1 cellular context compared by ENCODE assay signal in the genomic region with DNA sequence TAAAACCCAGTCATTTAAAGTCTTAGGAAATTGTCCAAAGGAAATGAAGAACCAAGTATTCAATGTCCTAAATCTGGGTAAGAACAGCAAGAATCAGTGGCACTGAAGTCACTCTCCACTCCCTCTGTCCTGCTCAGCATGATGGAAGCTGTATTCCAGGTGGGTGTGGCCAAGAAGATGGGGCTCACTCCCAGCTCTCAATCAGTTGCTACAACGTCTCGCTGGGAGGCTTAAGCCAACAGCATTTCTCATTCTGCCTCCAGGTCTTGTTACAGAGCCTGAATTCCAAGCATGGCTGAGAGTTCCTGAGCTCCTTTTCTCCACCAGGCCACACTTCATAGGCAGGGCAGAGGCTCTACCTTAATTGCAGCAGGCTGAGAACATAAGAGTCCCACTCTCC.
A peak's percentile ranks its signal among the peaks of the same experiment; 100 is the strongest.
TF ChIP-seq lines count a peak whose summit lies in the region.

No MANE protein-coding gene starts in this region.

TF ChIP-seq in H1, 55 proteins besides CTCF, POLR2A, EP300 and RAD21:
- peak; percentile 72 for TF ChIP-seq TEAD4 (IDR thresholded peaks at IDR 0.05; ENCODE audit: low read depth, low read length)
- TF ChIP-seq CEBPB (IDR thresholded peaks at IDR 0.05; ENCODE audit: low read depth, low read length): 0 out of 2 replicates have a peak, but pooled peaks have one; percentile 1
- TF ChIP-seq SIN3A (conservative IDR thresholded peaks at IDR 0.05 in 1 of 2, IDR thresholded peaks at IDR 0.05 in 1 of 2; ENCODE audit: low read depth in 1 of 2, low read length in 2 of 2): no peak
- TF ChIP-seq RXRA (IDR thresholded peaks at IDR 0.05; ENCODE audit: insufficient read depth, low read depth, low read length): no peak
- 0 out of 2 replicates have a peak, but pooled peaks have one; percentile 13 for TF ChIP-seq TAF1 (IDR thresholded peaks at IDR 0.05; ENCODE audit: low read depth, low read length)
